In genomic region chr13:94305463-94305862, GRCh38 we compare ENCODE assay signal across 11 cellular contexts.
DNase-seq lines count a peak whose midpoint lies in the region; TF ChIP-seq lines count a peak whose summit lies in the region.
"Had no signal": no experiment of that assay in that cellular context is flagged by ENCODE, and none has a peak within 500 bp of the region (broad histone marks: within the 10 kb centered on the region; RNA-seq: fewer than 3 reads in every experiment).

No MANE protein-coding gene starts in this region.

- DNase-seq in HT1080 (ENCODE audit: low read depth) (peak; percentile 65), astrocyte of the spinal cord (ENCODE audit: low read depth, low spot score) (peak; percentile 76), glomerular visceral epithelial cell (ENCODE audit: extremely low spot score) (peak; percentile 43), NCI-H1048 (lab: John Stamatoyannopoulos, UW) (no peak), SHP77 (lab: John Stamatoyannopoulos, UW) (no peak), HPDE6-E6E7 (ENCODE audit: extremely low spot score) (no peak)
- DNase-seq: glutamatergic neuron, Karpas-422, T-cell had no signal

- in situ Hi-C loops in astrocyte of the spinal cord (cut with HindIII; ENCODE audit: low sequenced_read_pairs), result no loop called here

- no peaks in the 10 kb centered on the region for H3K27me3 ChIP-seq in subcutaneous abdominal adipose tissue (ENCODE audit: control insufficient read depth in 5 of 5, insufficient read depth in 4 of 5, low read length in 5 of 5)

- no peak overlapping the region for H3K9ac ChIP-seq in subcutaneous abdominal adipose tissue (ENCODE audit: low read length in 5 of 5)

- H3K27ac ChIP-seq in subcutaneous abdominal adipose tissue (ENCODE audit: low read depth, low read length), result peak overlapping the region; percentile 32

- H3K4me1 ChIP-seq in subcutaneous abdominal adipose tissue (ENCODE audit: control insufficient read depth in 5 of 5, insufficient read depth in 5 of 5, low read length in 5 of 5), result peaks cover 0 to 18% (median 9%) of the 10 kb centered on the region in 5 donors

- TF ChIP-seq CTCF in astrocyte of the spinal cord (IDR thresholded peaks at IDR 0.05; ENCODE audit: low read depth, low read length), result no peak

- H3K9me3 ChIP-seq in subcutaneous abdominal adipose tissue (ENCODE audit: control insufficient read depth in 5 of 5, low read length in 5 of 5), result no peaks in the 10 kb centered on the region

- H3K4me3 ChIP-seq in astrocyte of the spinal cord (ENCODE audit: low read depth, low read length) (no peak overlapping the region), subcutaneous abdominal adipose tissue (ENCODE audit: low read depth in 1 of 5, low read length in 5 of 5) (no peak overlapping the region)
- H3K4me3 ChIP-seq: GM23338 had no signal

- H3K36me3 ChIP-seq in subcutaneous abdominal adipose tissue (ENCODE audit: control insufficient read depth in 5 of 5, insufficient read depth in 5 of 5, low read length in 5 of 5), result no peaks in the 10 kb centered on the region

Comparison
In these comparisons a context has a peak if more than half of its experiments do, and no peak if none do; other contexts are left out.
1. DNase-seq: peak in HT1080 (single experiment), astrocyte of the spinal cord (single experiment) and glomerular visceral epithelial cell (single experiment); none in NCI-H1048 (single experiment), SHP77 (0 of 2) and HPDE6-E6E7 (single experiment).